In genomic region chr3:157094751-157095480, GRCh38 we compare ENCODE assay signal across 1 cellular context.
TF ChIP-seq lines count a peak whose summit lies in the region.

No MANE protein-coding gene starts in this region.

TF ChIP-seq in HepG2, 621 proteins besides CTCF, POLR2A, EP300 and RAD21 (continued from another document and continues in another):
- TF ChIP-seq TOE1 (CRISPR knock-in tag; IDR thresholded peaks at IDR 0.05) (no peak), MIER3 (CRISPR knock-in tag; IDR thresholded peaks at IDR 0.05; ENCODE audit: borderline replicate concordance) (peak; percentile 72; the same call in 1 of the 2 replicates), ZNF143 (CRISPR knock-in tag; IDR thresholded peaks at IDR 0.05) (no peak; the same call in 1 of the 2 replicates), DRAP1 (CRISPR knock-in tag; IDR thresholded peaks at IDR 0.05) (0 out of 2 replicates have a peak, but pooled peaks have one; percentile 11), ZNF275 (CRISPR knock-in tag; IDR thresholded peaks at IDR 0.05; ENCODE audit: borderline replicate concordance) (no peak), ARID5B (CRISPR knock-in tag; IDR thresholded peaks at IDR 0.05) (peak; percentile 94), SALL2 (CRISPR knock-in tag; IDR thresholded peaks at IDR 0.05) (0 out of 2 replicates have a peak, but pooled peaks have one; percentile 35), KAT7 (CRISPR knock-in tag; IDR thresholded peaks at IDR 0.05; ENCODE audit: borderline replicate concordance) (no peak), NR2C2 (CRISPR knock-in tag; IDR thresholded peaks at IDR 0.05; ENCODE audit: borderline replicate concordance) (no peak), TBX2 (CRISPR knock-in tag; IDR thresholded peaks at IDR 0.05; ENCODE audit: borderline replicate concordance) (peak; percentile 83), ZXDC (CRISPR knock-in tag; IDR thresholded peaks at IDR 0.05) (no peak), TAF15 (IDR thresholded peaks at IDR 0.05; ENCODE audit: low read depth, low read length, poor library complexity, severe bottlenecking) (no peak), ZNF883 (CRISPR knock-in tag; IDR thresholded peaks at IDR 0.05; ENCODE audit: not compliant biosample characterization) (no peak), HDAC2 (CRISPR knock-in tag; IDR thresholded peaks at IDR 0.05) (peak; percentile 80), FLYWCH1 (CRISPR knock-in tag; IDR thresholded peaks at IDR 0.05) (no peak), ZNF644 (CRISPR knock-in tag; IDR thresholded peaks at IDR 0.05; ENCODE audit: low read depth) (0 out of 2 replicates have a peak, but pooled peaks have one; percentile 27), ZNF253 (CRISPR knock-in tag; IDR thresholded peaks at IDR 0.05; ENCODE audit: borderline replicate concordance) (no peak), ZNF768 (CRISPR knock-in tag; IDR thresholded peaks at IDR 0.05) (no peak), ZNF724P (CRISPR knock-in tag; IDR thresholded peaks at IDR 0.05; ENCODE audit: borderline replicate concordance) (no peak), BCL6 (CRISPR knock-in tag; IDR thresholded peaks at IDR 0.05) (peak; percentile 82), SSRP1 (CRISPR knock-in tag; IDR thresholded peaks at IDR 0.05) (no peak), MEIS2 (CRISPR knock-in tag; IDR thresholded peaks at IDR 0.05) (peak; percentile 83), ZNF629 (CRISPR knock-in tag; conservative IDR thresholded peaks at IDR 0.05) (0 out of 2 replicates have a peak, but pooled peaks have one; percentile 18), KLF9 (CRISPR knock-in tag; IDR thresholded peaks at IDR 0.05; ENCODE audit: low read depth) (no peak), ZBTB26 (CRISPR knock-in tag; IDR thresholded peaks at IDR 0.05; ENCODE audit: borderline replicate concordance) (no peak), ZFP90 (CRISPR knock-in tag; IDR thresholded peaks at IDR 0.05; ENCODE audit: borderline replicate concordance) (peak; percentile 59; the same call in 1 of the 2 replicates), SNRNP70 (IDR thresholded peaks at IDR 0.05; ENCODE audit: low read depth, low read length) (no peak), ZSCAN22 (CRISPR knock-in tag; IDR thresholded peaks at IDR 0.05) (no peak), SOX6 (IDR thresholded peaks at IDR 0.05) (no peak), SOX6 (CRISPR knock-in tag; IDR thresholded peaks at IDR 0.05) (peak; percentile 3; the same call in 1 of the 2 replicates), SP140L (CRISPR knock-in tag; IDR thresholded peaks at IDR 0.05; ENCODE audit: borderline replicate concordance) (no peak), ZBTB14 (CRISPR knock-in tag; IDR thresholded peaks at IDR 0.05) (no peak), ZNF263 (CRISPR knock-in tag; IDR thresholded peaks at IDR 0.05) (peak; percentile 84), FOSL1 (CRISPR knock-in tag; IDR thresholded peaks at IDR 0.05; ENCODE audit: borderline replicate concordance) (0 out of 2 replicates have a peak, but pooled peaks have one; percentile 9), LCORL (IDR thresholded peaks at IDR 0.05) (no peak), LCORL (CRISPR knock-in tag; IDR thresholded peaks at IDR 0.05) (0 out of 2 replicates have a peak, but pooled peaks have one; percentile 54), SIN3A (IDR thresholded peaks at IDR 0.05; ENCODE audit: borderline replicate concordance, low read depth, low read length) (no peak)
- TF ChIP-seq, protein P1, sequence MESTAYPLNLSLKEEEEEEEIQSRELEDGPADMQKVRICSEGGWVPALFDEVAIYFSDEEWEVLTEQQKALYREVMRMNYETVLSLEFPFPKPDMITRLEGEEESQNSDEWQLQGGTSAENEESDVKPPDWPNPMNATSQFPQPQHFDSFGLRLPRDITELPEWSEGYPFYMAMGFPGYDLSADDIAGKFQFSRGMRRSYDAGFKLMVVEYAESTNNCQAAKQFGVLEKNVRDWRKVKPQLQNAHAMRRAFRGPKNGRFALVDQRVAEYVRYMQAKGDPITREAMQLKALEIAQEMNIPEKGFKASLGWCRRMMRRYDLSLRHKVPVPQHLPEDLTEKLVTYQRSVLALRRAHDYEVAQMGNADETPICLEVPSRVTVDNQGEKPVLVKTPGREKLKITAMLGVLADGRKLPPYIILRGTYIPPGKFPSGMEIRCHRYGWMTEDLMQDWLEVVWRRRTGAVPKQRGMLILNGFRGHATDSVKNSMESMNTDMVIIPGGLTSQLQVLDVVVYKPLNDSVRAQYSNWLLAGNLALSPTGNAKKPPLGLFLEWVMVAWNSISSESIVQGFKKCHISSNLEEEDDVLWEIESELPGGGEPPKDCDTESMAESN (CRISPR knock-in tag; conservative IDR thresholded peaks at IDR 0.05), result no peak
- TF ChIP-seq, protein P2, sequence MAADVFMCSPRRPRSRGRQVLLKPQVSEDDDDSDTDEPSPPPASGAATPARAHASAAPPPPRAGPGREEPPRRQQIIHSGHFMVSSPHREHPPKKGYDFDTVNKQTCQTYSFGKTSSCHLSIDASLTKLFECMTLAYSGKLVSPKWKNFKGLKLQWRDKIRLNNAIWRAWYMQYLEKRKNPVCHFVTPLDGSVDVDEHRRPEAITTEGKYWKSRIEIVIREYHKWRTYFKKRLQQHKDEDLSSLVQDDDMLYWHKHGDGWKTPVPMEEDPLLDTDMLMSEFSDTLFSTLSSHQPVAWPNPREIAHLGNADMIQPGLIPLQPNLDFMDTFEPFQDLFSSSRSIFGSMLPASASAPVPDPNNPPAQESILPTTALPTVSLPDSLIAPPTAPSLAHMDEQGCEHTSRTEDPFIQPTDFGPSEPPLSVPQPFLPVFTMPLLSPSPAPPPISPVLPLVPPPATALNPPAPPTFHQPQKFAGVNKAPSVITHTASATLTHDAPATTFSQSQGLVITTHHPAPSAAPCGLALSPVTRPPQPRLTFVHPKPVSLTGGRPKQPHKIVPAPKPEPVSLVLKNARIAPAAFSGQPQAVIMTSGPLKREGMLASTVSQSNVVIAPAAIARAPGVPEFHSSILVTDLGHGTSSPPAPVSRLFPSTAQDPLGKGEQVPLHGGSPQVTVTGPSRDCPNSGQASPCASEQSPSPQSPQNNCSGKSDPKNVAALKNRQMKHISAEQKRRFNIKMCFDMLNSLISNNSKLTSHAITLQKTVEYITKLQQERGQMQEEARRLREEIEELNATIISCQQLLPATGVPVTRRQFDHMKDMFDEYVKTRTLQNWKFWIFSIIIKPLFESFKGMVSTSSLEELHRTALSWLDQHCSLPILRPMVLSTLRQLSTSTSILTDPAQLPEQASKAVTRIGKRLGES (CRISPR knock-in tag; IDR thresholded peaks at IDR 0.05; ENCODE audit: borderline replicate concordance), result peak; percentile 36; the same call in 1 of the 2 replicates
- TF ChIP-seq, protein P3, sequence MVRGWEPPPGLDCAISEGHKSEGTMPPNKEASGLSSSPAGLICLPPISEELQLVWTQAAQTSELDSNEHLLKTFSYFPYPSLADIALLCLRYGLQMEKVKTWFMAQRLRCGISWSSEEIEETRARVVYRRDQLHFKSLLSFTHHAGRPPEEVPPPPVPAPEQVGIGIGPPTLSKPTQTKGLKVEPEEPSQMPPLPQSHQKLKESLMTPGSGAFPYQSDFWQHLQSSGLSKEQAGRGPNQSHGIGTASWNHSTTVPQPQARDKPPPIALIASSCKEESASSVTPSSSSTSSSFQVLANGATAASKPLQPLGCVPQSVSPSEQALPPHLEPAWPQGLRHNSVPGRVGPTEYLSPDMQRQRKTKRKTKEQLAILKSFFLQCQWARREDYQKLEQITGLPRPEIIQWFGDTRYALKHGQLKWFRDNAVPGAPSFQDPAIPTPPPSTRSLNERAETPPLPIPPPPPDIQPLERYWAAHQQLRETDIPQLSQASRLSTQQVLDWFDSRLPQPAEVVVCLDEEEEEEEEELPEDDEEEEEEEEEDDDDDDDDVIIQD (CRISPR knock-in tag; IDR thresholded peaks at IDR 0.05; ENCODE audit: low read depth), result peak; percentile 73; the same call in 1 of the 2 replicates
- TF ChIP-seq, protein P4, sequence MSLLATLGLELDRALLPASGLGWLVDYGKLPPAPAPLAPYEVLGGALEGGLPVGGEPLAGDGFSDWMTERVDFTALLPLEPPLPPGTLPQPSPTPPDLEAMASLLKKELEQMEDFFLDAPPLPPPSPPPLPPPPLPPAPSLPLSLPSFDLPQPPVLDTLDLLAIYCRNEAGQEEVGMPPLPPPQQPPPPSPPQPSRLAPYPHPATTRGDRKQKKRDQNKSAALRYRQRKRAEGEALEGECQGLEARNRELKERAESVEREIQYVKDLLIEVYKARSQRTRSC (CRISPR knock-in tag; IDR thresholded peaks at IDR 0.05; ENCODE audit: low read depth), result no peak
